Comparison of ENCODE assay signal across 13 cellular contexts in the genomic region with DNA sequence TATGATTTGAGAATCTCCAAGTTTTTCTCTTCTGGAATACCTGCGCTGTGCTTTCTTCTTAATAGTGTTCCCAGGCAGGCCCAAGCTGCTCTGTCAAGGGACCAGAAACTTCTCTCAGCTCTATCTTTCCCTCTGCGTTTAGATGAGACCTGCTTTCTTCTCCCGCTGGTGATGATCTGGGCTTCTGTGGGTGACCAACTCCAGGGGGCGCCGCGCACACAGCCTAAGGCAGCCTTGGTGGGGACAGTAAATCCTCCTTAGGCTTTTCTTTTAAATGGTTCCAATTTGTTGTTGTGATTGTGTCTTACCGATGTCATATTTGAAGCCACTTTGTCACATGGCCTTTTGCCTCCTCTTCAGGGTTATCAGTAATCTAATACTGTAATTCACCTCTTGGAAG.
DNase-seq lines count a peak whose midpoint lies in the region; ATAC-seq, FAIRE-seq and TF ChIP-seq lines count a peak whose summit lies in the region.
"Had no signal": no experiment of that assay in that cellular context is flagged by ENCODE, and none has a peak within 500 bp of the region (broad histone marks: within the 10 kb centered on the region; RNA-seq: fewer than 3 reads in every experiment).

No MANE protein-coding gene starts in this region.

- H3K56ac ChIP-seq in H1 (replicated peaks; ENCODE audit: insufficient read length, low read depth, low read length), result no peak overlapping the region

- ATAC-seq in HG02588 (IDR thresholded peaks at IDR 0.05; ENCODE audit: unreplicated experiment), result no peak

- H3K9ac ChIP-seq in H1 (replicated peaks in 1 of 4; ENCODE audit: extremely low read depth in 1 of 4, low read depth in 3 of 4, low read length in 3 of 4), result no peak overlapping the region

- CTCF ChIA-PET in H1 (lab: Charles Lee; ENCODE audit: partially characterized antibody), result interaction anchor here (0.6 to 3.6 kb wide), 35 partner anchors 10 to 958 kb away, joined by 3 to 13 read pairs (median 4); no protein-coding TSS in a partner anchor

- 27% methylated on average over 7 of the region's 7 CpGs; no CpG with 5 or more reads in 1 of the 2 experiments for whole genome bisulfite sequencing in H1 (ENCODE audit: extremely low coverage in 1 of 2, insufficient coverage in 1 of 2, insufficient read length in 1 of 2, insufficient replicate concordance in 2 of 2, low coverage in 1 of 2, low lambda C conversion rate in 2 of 2, missing lambda C conversion rate in 1 of 2), 2 experiments
- 81 to 83% methylated on average over 7 of the region's 7 CpGs for WGBS in testis, 2 donors

- no peak overlapping the region for H4K91ac ChIP-seq in H1 (replicated peaks; ENCODE audit: insufficient read length, low read length)

- H4K20me1 ChIP-seq in H1 (replicated peaks in 1 of 2; ENCODE audit: control insufficient read depth in 1 of 2, insufficient read depth in 2 of 2, low read length in 2 of 2), result no peaks in the 10 kb centered on the region

- peak; percentile 71 to 75 (median 74) for TF ChIP-seq CTCF in H1 (IDR thresholded peaks at IDR 0.05; ENCODE audit: control extremely low read depth in 1 of 3, insufficient read depth in 1 of 3, low read depth in 1 of 3, low read length in 3 of 3)
- no peak for TF ChIP-seq CTCF in testis (IDR thresholded peaks at IDR 0.05)

- H2BK20ac ChIP-seq in H1 (ENCODE audit: low read length), result no peak overlapping the region

- peaks cover 9 to 20% (median 13%) of the 10 kb centered on the region in 3 donors for H3K27me3 Mint-ChIP-seq in immature natural killer cell (ENCODE audit: low read depth in 3 of 3)

- no peak overlapping the region for H3K27ac Mint-ChIP-seq in immature natural killer cell

- H2AFZ ChIP-seq in H1 (ENCODE audit: low read length), result peak overlapping the region; percentile 68; the same call in 1 of the 2 replicates

- no peaks in the 10 kb centered on the region for H3K9me3 ChIP-seq in H1 (ENCODE audit: insufficient read depth in 2 of 2, low read depth in 1 of 2, low read length in 1 of 2)
- H3K9me3 ChIP-seq in testis, result no peaks in the 10 kb centered on the region

- FAIRE-seq in H1 (lab: Jason Lieb, UNC), result no peak
- FAIRE-seq: endometrium, kidney had no signal

- TF ChIP-seq RAD21 in H1 (IDR thresholded peaks at IDR 0.05 in 1 of 2, conservative IDR thresholded peaks at IDR 0.05 in 1 of 2; ENCODE audit: low read depth in 2 of 2, low read length in 2 of 2), result peak; percentile 87 to 89

- no peaks in the 10 kb centered on the region for H3K79me2 ChIP-seq in H1 (ENCODE audit: control insufficient read depth in 1 of 2, insufficient read depth in 2 of 2, low read length in 2 of 2)

- H4K8ac ChIP-seq in H1 (ENCODE audit: extremely low read depth, insufficient read depth, low read length), result no peak overlapping the region

- TF ChIP-seq EP300 in H1 (IDR thresholded peaks at IDR 0.05; ENCODE audit: borderline replicate concordance in 1 of 2, low read depth in 2 of 2, low read length in 2 of 2), result no peak

- H3K36me3 ChIP-seq in H1 (ENCODE audit: control insufficient read depth in 2 of 4, insufficient read depth in 4 of 4, low read length in 3 of 4) (no peaks in the 10 kb centered on the region), testis (ENCODE audit: low read depth, missing control alignments) (no peaks in the 10 kb centered on the region)

- H2BK12ac ChIP-seq in H1 (ENCODE audit: low read depth, low read length), result no peak overlapping the region

- H3K4me3 ChIP-seq in H1 (ENCODE audit: extremely low read depth in 1 of 4, insufficient read depth in 2 of 4, low read depth in 3 of 4, low read length in 4 of 4) (no peak overlapping the region), testis (no peak overlapping the region)

- H3K27ac ChIP-seq in H1 (ENCODE audit: low read depth, low read length) (no peak overlapping the region), testis (no peak overlapping the region)

- intact Hi-C loops in testis (cut with DNase I; ENCODE audit: low total_unique reads), result no loop called here

- H3K23me2 ChIP-seq in H1 (ENCODE audit: low read depth, low read length), result peaks cover 8% of the 10 kb centered on the region

- H3K9me3 Mint-ChIP-seq in immature natural killer cell, result no peaks in the 10 kb centered on the region

- no peak overlapping the region for H3K23ac ChIP-seq in H1 (ENCODE audit: insufficient read length)

- H2BK120ac ChIP-seq in H1 (replicated peaks; ENCODE audit: low read depth, low read length), result no peak overlapping the region

- H3K27me3 ChIP-seq in H1 (replicated peaks in 1 of 4; ENCODE audit: control insufficient read depth in 3 of 4, extremely low read depth in 1 of 4, insufficient read depth in 3 of 4, low read length in 3 of 4) (peaks cover 0 to 9% (median 2%) of the 10 kb centered on the region in 4 experiments; a peak in 5 of 7 replicates), testis (no peaks in the 10 kb centered on the region)

- H2BK5ac ChIP-seq in H1 (ENCODE audit: low read depth, low read length), result no peak overlapping the region

- H3K79me1 ChIP-seq in H1 (ENCODE audit: low read depth, low read length), result no peaks in the 10 kb centered on the region

- DNase-seq in stimulated activated CD4-positive, alpha-beta T cell treated with anti-CD3 and anti-CD28 coated beads, Interleukin-15, amount 100 ng/mL, for 24 hours, result peak; percentile 25
- no peak for DNase-seq in stimulated activated CD4-positive, alpha-beta T cell treated with anti-CD3 and anti-CD28 coated beads, Interleukin-4, amount 100 ng/mL, for 1 hour
- peak; percentile 4 for DNase-seq in NCI-H1092 treated with DMSO at 0.1 percent for 48 hours (lab: John Stamatoyannopoulos, UW)
- peak in 1 of 2 experiments; percentile 68 for DNase-seq in H1 (ENCODE audit: low read depth in 1 of 2, low spot score in 2 of 2)
- DNase-seq in testis, result peak; percentile 25
- DNase-seq in AML-193 (lab: John Stamatoyannopoulos, UW), result no peak
- DNase-seq in immature natural killer cell, result no peak
- DNase-seq: DMS153; kidney; NK-92 treated with Interleukin-12 subunit alpha and Interleukin-12 subunit beta, amount 100 ng/mL, for 24 hours; T-helper 9 cell had no signal

- POLR2A ChIA-PET in H1 (lab: Charles Lee; ENCODE audit: partially characterized antibody), result no interaction called here

- H3K4me3 Mint-ChIP-seq in immature natural killer cell, result no peak overlapping the region

- no peak overlapping the region for H2BK15ac ChIP-seq in H1 (ENCODE audit: low read length)

- H4K5ac ChIP-seq in H1 (ENCODE audit: insufficient read length, low read depth, low read length), result no peak overlapping the region

- no peak overlapping the region for H3K18ac ChIP-seq in H1 (ENCODE audit: extremely low read depth, low read length)

- TF ChIP-seq POLR2A in H1 (IDR thresholded peaks at IDR 0.05; ENCODE audit: control extremely low read depth in 1 of 2, low read depth in 2 of 2, low read length in 2 of 2) (no peak), testis (IDR thresholded peaks at IDR 0.05) (no peak)

- no peak overlapping the region for H3K4ac ChIP-seq in H1 (replicated peaks; ENCODE audit: insufficient read length, low read depth, low read length)

- peaks cover 0 to 6% (median 1%) of the 10 kb centered on the region in 4 experiments; a peak in 2 of 7 replicates for H3K4me1 ChIP-seq in H1 (replicated peaks in 1 of 4; ENCODE audit: control insufficient read depth in 3 of 4, insufficient read depth in 4 of 4, low read length in 3 of 4)
- no peaks in the 10 kb centered on the region for H3K4me1 ChIP-seq in testis

- H3K4me2 ChIP-seq in H1 (ENCODE audit: insufficient read depth in 1 of 2, low read depth in 2 of 2, low read length in 2 of 2), result no peak overlapping the region

- H3K36me3 Mint-ChIP-seq in immature natural killer cell, result no peaks in the 10 kb centered on the region

- peaks cover 7 to 10% of the 10 kb centered on the region in 2 donors for H3K4me1 Mint-ChIP-seq in immature natural killer cell

- no peak overlapping the region for H2AK5ac ChIP-seq in H1 (ENCODE audit: low read depth, low read length)

- no peak overlapping the region for H3K14ac ChIP-seq in H1 (ENCODE audit: insufficient read length)

TF ChIP-seq in H1, 55 proteins besides CTCF, POLR2A, EP300 and RAD21:
- TF ChIP-seq KDM4A (IDR thresholded peaks at IDR 0.05; ENCODE audit: low read depth, low read length, severe bottlenecking), result no peak
- TF ChIP-seq TBP (IDR thresholded peaks at IDR 0.05; ENCODE audit: low read depth, low read length), result no peak
- TF ChIP-seq GABPA (IDR thresholded peaks at IDR 0.05; ENCODE audit: borderline replicate concordance, insufficient read depth, low read length), result no peak
- no peak for TF ChIP-seq SAP30 (IDR thresholded peaks at IDR 0.05; ENCODE audit: insufficient read depth, insufficient replicate concordance, low read length)
- no peak for TF ChIP-seq ASH2L (IDR thresholded peaks at IDR 0.05; ENCODE audit: low read length)
- no peak for TF ChIP-seq POU5F1 (IDR thresholded peaks at IDR 0.05; ENCODE audit: low read depth, low read length)
- TF ChIP-seq JUN (IDR thresholded peaks at IDR 0.05; ENCODE audit: low read depth, low read length), result no peak
- TF ChIP-seq CTBP2 (IDR thresholded peaks at IDR 0.05; ENCODE audit: borderline replicate concordance, insufficient read depth, insufficient read length, low read length), result no peak
- no peak for TF ChIP-seq HDAC6 (IDR thresholded peaks at IDR 0.05; ENCODE audit: low read depth, low read length)
- TF ChIP-seq SIX5 (IDR thresholded peaks at IDR 0.05; ENCODE audit: low read depth, low read length), result no peak
- TF ChIP-seq RXRA (IDR thresholded peaks at IDR 0.05; ENCODE audit: insufficient read depth, low read depth, low read length), result no peak
- no peak for TF ChIP-seq RBBP5 (IDR thresholded peaks at IDR 0.05; ENCODE audit: borderline replicate concordance, low read depth, low read length)
- no peak for TF ChIP-seq JUND (IDR thresholded peaks at IDR 0.05; ENCODE audit: low read length)
- TF ChIP-seq CBX8 (IDR thresholded peaks at IDR 0.05; ENCODE audit: borderline replicate concordance, low read depth, low read length), result no peak
- TF ChIP-seq, protein P1, sequence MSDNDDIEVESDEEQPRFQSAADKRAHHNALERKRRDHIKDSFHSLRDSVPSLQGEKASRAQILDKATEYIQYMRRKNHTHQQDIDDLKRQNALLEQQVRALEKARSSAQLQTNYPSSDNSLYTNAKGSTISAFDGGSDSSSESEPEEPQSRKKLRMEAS (IDR thresholded peaks at IDR 0.05), result no peak
- no peak for TF ChIP-seq KDM1A (IDR thresholded peaks at IDR 0.05; ENCODE audit: borderline replicate concordance, low read length)
- no peak for TF ChIP-seq TAF1 (IDR thresholded peaks at IDR 0.05; ENCODE audit: low read depth, low read length)
- TF ChIP-seq MAFK (IDR thresholded peaks at IDR 0.05; ENCODE audit: low read depth, low read length), result no peak

Comparison
In these comparisons a context has a peak if more than half of its experiments do, and no peak if none do; other contexts are left out.
1. DNase-seq: peak in stimulated activated CD4-positive, alpha-beta T cell treated with anti-CD3 and anti-CD28 coated beads, Interleukin-15, amount 100 ng/mL, for 24 hours (single experiment), NCI-H1092 treated with DMSO at 0.1 percent for 48 hours (single experiment) and testis (single experiment); none in stimulated activated CD4-positive, alpha-beta T cell treated with anti-CD3 and anti-CD28 coated beads, Interleukin-4, amount 100 ng/mL, for 1 hour (single experiment), AML-193 (0 of 2) and immature natural killer cell (0 of 3).
2. CTCF ChIP-seq: peak in H1 (3 of 3); none in testis (0 of 3).